In the genomic region with DNA sequence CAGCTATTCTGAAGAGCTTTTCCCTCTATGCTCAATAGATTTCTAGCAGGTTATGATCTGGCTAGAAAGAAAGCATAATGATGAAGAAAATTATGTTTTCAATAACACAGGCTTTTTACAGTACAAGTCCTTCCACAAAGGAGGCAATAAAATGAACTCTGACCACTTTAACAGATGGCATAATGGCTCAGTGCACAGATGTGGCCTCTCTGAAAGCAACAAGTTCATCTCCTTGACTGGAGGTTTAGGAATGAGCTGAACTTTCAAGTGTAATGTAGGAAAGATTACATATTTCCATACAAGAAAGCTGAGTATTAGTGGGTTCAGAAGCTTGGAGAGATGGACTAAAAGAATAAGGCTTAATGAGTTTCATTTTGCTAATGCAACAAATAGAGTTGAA, we compare ENCODE assay signal across 22 cellular contexts.
"Had no signal": no experiment of that assay in that cellular context is flagged by ENCODE, and none has a peak within 500 bp of the region (broad histone marks: within the 10 kb centered on the region; RNA-seq: fewer than 3 reads in every experiment).

No MANE protein-coding gene starts in this region.

- DNase-seq: activated CD4-positive, alpha-beta T cell treated with anti-CD3 and anti-CD28 coated beads for 1 hour; activated naive CD4-positive, alpha-beta T cell; activated naive CD8-positive, alpha-beta T cell treated with anti-CD3 and anti-CD28 coated beads for 36 hours; activated T-cell treated with anti-CD3 and anti-CD28 coated beads, Interleukin-2, amount 50 U/mL, for 1 hour; dorsolateral prefrontal cortex; heart left ventricle; islet precursor cell; left cardiac atrium; lower lobe of right lung; naive thymus-derived CD4-positive, alpha-beta T cell; retina; stimulated activated CD4-positive, alpha-beta T cell treated with anti-CD3 and anti-CD28 coated beads, Interleukin-4, amount 100 ng/mL, for 4 hours; stimulated activated naive CD8-positive, alpha-beta T cell treated with anti-CD3 and anti-CD28 coated beads, Interleukin-15, Interleukin-2, amounts not matched to agents 100 U/mL and 50 U/mL, for 24 hours; T-helper 9 cell; upper lobe of right lung had no signal

- H2AFZ ChIP-seq: neural progenitor cell had no signal

- H3K4me2 ChIP-seq: neural progenitor cell had no signal

- H3K27me3 Mint-ChIP-seq: activated naive CD8-positive, alpha-beta T cell treated with anti-CD3 and anti-CD28 coated beads for 36 hours; progenitor cell of endocrine pancreas had no signal

- H3K27me3 ChIP-seq: breast epithelium, dorsolateral prefrontal cortex, esophagus muscularis mucosa, gastroesophageal sphincter, heart left ventricle, neural progenitor cell, upper lobe of right lung had no signal

- H3K4me1 Mint-ChIP-seq: activated naive CD8-positive, alpha-beta T cell treated with anti-CD3 and anti-CD28 coated beads for 36 hours; central memory CD8-positive, alpha-beta T cell; naive thymus-derived CD4-positive, alpha-beta T cell had no signal

- H3K4me3 ChIP-seq: breast epithelium, dorsolateral prefrontal cortex, esophagus muscularis mucosa, gastroesophageal sphincter, heart left ventricle, lower lobe of right lung, neural progenitor cell, upper lobe of right lung had no signal

- FAIRE-seq: colon had no signal

- H3K9ac ChIP-seq: neural progenitor cell had no signal

- H3K27ac ChIP-seq: breast epithelium, dorsolateral prefrontal cortex, esophagus muscularis mucosa, gastroesophageal sphincter, heart left ventricle, lower lobe of right lung, neural progenitor cell, upper lobe of right lung had no signal

- H3K4me3 Mint-ChIP-seq: activated naive CD8-positive, alpha-beta T cell treated with anti-CD3 and anti-CD28 coated beads for 36 hours; central memory CD8-positive, alpha-beta T cell; naive thymus-derived CD4-positive, alpha-beta T cell; neural progenitor cell had no signal

- H3K4me1 ChIP-seq: breast epithelium, esophagus muscularis mucosa, gastroesophageal sphincter, lower lobe of right lung, neural progenitor cell, upper lobe of right lung had no signal

- H3K36me3 ChIP-seq: breast epithelium, esophagus muscularis mucosa, gastroesophageal sphincter, heart left ventricle, lower lobe of right lung, neural progenitor cell, upper lobe of right lung had no signal

- H3K27ac Mint-ChIP-seq: activated naive CD8-positive, alpha-beta T cell treated with anti-CD3 and anti-CD28 coated beads for 36 hours; naive thymus-derived CD4-positive, alpha-beta T cell; neural progenitor cell; progenitor cell of endocrine pancreas had no signal

- H3K9me3 ChIP-seq: breast epithelium, esophagus muscularis mucosa, gastroesophageal sphincter, heart left ventricle, lower lobe of right lung, upper lobe of right lung had no signal

- H3K9me3 Mint-ChIP-seq: activated naive CD8-positive, alpha-beta T cell treated with anti-CD3 and anti-CD28 coated beads for 36 hours; central memory CD8-positive, alpha-beta T cell; naive thymus-derived CD4-positive, alpha-beta T cell; neural progenitor cell had no signal

- H3K36me3 Mint-ChIP-seq: activated naive CD8-positive, alpha-beta T cell treated with anti-CD3 and anti-CD28 coated beads for 36 hours; neural progenitor cell had no signal
